Comparison of ENCODE assay signal across 1 cellular context in the genomic region with DNA sequence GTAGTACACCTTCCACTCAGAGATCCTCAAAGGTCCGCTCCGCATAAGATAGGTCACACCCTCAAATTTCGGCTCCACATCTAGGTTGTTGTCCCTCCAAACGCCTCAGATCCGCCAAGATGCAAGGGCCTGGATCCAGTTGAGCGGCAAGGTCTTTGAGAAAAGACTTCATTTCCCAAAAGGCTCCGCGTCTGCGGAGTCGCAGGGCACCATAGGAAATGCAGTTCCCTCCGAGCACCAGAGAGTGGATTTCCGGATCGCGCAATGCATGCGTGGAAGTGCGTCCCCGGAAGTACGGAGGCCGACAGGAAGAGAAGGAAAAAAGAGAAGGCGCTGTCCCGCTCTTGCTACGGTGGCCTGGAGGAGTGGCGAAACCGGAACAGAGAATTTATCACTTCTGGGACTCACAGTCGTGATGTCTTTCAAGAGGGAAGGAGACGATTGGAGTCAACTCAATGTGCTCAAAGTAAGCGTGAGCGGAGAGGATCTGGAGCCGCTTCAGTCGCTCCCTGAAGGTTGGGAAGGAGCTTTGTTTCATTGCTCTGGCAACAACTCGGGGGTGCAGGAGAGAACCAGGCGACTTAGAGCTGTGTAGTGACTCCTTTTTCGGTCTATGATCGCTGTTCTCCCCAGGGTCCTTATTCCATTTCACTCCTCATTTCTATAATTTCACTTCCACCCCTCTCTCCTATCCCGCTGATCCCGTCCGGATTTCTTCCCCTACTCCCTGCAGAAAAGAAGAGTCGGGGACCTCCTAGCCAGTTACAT.
TF ChIP-seq lines count a peak whose summit lies in the region.

A gene with protein sequence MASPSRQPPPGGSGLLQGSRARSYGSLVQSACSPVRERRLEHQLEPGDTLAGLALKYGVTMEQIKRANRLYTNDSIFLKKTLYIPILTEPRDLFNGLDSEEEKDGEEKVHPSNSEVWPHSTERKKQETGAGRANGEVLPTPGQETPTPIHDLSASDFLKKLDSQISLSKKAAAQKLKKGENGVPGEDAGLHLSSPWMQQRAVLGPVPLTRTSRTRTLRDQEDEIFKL (minus strand): TSS at position 165 of the 768 bp plus-strand sequence. CDS start 644 bp downstream, outside the sequence.
A gene with protein sequence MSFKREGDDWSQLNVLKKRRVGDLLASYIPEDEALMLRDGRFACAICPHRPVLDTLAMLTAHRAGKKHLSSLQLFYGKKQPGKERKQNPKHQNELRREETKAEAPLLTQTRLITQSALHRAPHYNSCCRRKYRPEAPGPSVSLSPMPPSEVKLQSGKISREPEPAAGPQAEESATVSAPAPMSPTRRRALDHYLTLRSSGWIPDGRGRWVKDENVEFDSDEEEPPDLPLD (plus strand): TSS at position 407 of the 768 bp plus-strand sequence. CDS start 9 bp downstream, at position 416.

TF ChIP-seq in HepG2, 621 proteins besides CTCF, POLR2A, EP300 and RAD21 (continued from another document and continues in another):
- TF ChIP-seq, protein P1, sequence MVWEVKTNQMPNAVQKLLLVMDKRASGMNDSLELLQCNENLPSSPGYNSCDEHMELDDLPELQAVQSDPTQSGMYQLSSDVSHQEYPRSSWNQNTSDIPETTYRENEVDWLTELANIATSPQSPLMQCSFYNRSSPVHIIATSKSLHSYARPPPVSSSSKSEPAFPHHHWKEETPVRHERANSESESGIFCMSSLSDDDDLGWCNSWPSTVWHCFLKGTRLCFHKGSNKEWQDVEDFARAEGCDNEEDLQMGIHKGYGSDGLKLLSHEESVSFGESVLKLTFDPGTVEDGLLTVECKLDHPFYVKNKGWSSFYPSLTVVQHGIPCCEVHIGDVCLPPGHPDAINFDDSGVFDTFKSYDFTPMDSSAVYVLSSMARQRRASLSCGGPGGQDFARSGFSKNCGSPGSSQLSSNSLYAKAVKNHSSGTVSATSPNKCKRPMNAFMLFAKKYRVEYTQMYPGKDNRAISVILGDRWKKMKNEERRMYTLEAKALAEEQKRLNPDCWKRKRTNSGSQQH (CRISPR knock-in tag; IDR thresholded peaks at IDR 0.05; ENCODE audit: low read depth), result peak; percentile 12; the same call in 1 of the 2 replicates
- TF ChIP-seq ZSCAN25 (CRISPR knock-in tag; IDR thresholded peaks at IDR 0.05) (no peak), MEF2D (CRISPR knock-in tag; IDR thresholded peaks at IDR 0.05) (0 out of 2 replicates have a peak, but pooled peaks have one; percentile 17), SIN3B (IDR thresholded peaks at IDR 0.05; ENCODE audit: low read length) (peak; percentile 81), PHF8 (CRISPR knock-in tag; IDR thresholded peaks at IDR 0.05) (peak; percentile 91), ZNF530 (CRISPR knock-in tag; IDR thresholded peaks at IDR 0.05; ENCODE audit: low read depth) (no peak), ZNF207 (IDR thresholded peaks at IDR 0.05; ENCODE audit: borderline replicate concordance) (no peak), ZC3H4 (CRISPR knock-in tag; IDR thresholded peaks at IDR 0.05; ENCODE audit: borderline replicate concordance) (no peak), SCMH1 (CRISPR knock-in tag; IDR thresholded peaks at IDR 0.05; ENCODE audit: borderline replicate concordance) (no peak), ZNF138 (CRISPR knock-in tag; IDR thresholded peaks at IDR 0.05; ENCODE audit: low read depth) (no peak), KDM2A (CRISPR knock-in tag; IDR thresholded peaks at IDR 0.05; ENCODE audit: borderline replicate concordance, low read depth) (peak; percentile 91), ZFP62 (CRISPR knock-in tag; IDR thresholded peaks at IDR 0.05) (peak; percentile 97), KMT2A (CRISPR knock-in tag; IDR thresholded peaks at IDR 0.05) (peak; percentile 78; the same call in 1 of the 2 replicates), ZNF326 (CRISPR knock-in tag; IDR thresholded peaks at IDR 0.05; ENCODE audit: borderline replicate concordance) (no peak), ZNF788 (CRISPR knock-in tag; IDR thresholded peaks at IDR 0.05; ENCODE audit: borderline replicate concordance) (peak; percentile 86), MIER3 (CRISPR knock-in tag; IDR thresholded peaks at IDR 0.05; ENCODE audit: borderline replicate concordance) (peak; percentile 88), SOX5 (CRISPR knock-in tag; IDR thresholded peaks at IDR 0.05; ENCODE audit: borderline replicate concordance) (peak; percentile 68), CHD2 (IDR thresholded peaks at IDR 0.05; ENCODE audit: low read depth, low read length) (peak; percentile 70; the same call in 1 of the 2 replicates), MED8 (CRISPR knock-in tag; IDR thresholded peaks at IDR 0.05; ENCODE audit: insufficient replicate concordance) (no peak), ZBTB7A (CRISPR knock-in tag; IDR thresholded peaks at IDR 0.05) (no peak), AHR (CRISPR knock-in tag; IDR thresholded peaks at IDR 0.05) (no peak), MEIS2 (CRISPR knock-in tag; IDR thresholded peaks at IDR 0.05) (0 out of 2 replicates have a peak, but pooled peaks have one; percentile 40)
- TF ChIP-seq, protein P2, sequence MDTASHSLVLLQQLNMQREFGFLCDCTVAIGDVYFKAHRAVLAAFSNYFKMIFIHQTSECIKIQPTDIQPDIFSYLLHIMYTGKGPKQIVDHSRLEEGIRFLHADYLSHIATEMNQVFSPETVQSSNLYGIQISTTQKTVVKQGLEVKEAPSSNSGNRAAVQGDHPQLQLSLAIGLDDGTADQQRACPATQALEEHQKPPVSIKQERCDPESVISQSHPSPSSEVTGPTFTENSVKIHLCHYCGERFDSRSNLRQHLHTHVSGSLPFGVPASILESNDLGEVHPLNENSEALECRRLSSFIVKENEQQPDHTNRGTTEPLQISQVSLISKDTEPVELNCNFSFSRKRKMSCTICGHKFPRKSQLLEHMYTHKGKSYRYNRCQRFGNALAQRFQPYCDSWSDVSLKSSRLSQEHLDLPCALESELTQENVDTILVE (CRISPR knock-in tag; IDR thresholded peaks at IDR 0.05), result peak; percentile 95
- TF ChIP-seq, protein P3, sequence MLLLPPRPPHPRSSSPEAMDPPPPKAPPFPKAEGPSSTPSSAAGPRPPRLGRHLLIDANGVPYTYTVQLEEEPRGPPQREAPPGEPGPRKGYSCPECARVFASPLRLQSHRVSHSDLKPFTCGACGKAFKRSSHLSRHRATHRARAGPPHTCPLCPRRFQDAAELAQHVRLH (CRISPR knock-in tag; IDR thresholded peaks at IDR 0.05; ENCODE audit: borderline replicate concordance, low read depth), result peak; percentile 80; the same call in 1 of the 2 replicates
- TF ChIP-seq, protein P4, sequence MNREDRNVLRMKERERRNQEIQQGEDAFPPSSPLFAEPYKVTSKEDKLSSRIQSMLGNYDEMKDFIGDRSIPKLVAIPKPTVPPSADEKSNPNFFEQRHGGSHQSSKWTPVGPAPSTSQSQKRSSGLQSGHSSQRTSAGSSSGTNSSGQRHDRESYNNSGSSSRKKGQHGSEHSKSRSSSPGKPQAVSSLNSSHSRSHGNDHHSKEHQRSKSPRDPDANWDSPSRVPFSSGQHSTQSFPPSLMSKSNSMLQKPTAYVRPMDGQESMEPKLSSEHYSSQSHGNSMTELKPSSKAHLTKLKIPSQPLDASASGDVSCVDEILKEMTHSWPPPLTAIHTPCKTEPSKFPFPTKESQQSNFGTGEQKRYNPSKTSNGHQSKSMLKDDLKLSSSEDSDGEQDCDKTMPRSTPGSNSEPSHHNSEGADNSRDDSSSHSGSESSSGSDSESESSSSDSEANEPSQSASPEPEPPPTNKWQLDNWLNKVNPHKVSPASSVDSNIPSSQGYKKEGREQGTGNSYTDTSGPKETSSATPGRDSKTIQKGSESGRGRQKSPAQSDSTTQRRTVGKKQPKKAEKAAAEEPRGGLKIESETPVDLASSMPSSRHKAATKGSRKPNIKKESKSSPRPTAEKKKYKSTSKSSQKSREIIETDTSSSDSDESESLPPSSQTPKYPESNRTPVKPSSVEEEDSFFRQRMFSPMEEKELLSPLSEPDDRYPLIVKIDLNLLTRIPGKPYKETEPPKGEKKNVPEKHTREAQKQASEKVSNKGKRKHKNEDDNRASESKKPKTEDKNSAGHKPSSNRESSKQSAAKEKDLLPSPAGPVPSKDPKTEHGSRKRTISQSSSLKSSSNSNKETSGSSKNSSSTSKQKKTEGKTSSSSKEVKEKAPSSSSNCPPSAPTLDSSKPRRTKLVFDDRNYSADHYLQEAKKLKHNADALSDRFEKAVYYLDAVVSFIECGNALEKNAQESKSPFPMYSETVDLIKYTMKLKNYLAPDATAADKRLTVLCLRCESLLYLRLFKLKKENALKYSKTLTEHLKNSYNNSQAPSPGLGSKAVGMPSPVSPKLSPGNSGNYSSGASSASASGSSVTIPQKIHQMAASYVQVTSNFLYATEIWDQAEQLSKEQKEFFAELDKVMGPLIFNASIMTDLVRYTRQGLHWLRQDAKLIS (CRISPR knock-in tag; IDR thresholded peaks at IDR 0.05), result 0 out of 2 replicates have a peak, but pooled peaks have one; percentile 24
- TF ChIP-seq, protein P5, sequence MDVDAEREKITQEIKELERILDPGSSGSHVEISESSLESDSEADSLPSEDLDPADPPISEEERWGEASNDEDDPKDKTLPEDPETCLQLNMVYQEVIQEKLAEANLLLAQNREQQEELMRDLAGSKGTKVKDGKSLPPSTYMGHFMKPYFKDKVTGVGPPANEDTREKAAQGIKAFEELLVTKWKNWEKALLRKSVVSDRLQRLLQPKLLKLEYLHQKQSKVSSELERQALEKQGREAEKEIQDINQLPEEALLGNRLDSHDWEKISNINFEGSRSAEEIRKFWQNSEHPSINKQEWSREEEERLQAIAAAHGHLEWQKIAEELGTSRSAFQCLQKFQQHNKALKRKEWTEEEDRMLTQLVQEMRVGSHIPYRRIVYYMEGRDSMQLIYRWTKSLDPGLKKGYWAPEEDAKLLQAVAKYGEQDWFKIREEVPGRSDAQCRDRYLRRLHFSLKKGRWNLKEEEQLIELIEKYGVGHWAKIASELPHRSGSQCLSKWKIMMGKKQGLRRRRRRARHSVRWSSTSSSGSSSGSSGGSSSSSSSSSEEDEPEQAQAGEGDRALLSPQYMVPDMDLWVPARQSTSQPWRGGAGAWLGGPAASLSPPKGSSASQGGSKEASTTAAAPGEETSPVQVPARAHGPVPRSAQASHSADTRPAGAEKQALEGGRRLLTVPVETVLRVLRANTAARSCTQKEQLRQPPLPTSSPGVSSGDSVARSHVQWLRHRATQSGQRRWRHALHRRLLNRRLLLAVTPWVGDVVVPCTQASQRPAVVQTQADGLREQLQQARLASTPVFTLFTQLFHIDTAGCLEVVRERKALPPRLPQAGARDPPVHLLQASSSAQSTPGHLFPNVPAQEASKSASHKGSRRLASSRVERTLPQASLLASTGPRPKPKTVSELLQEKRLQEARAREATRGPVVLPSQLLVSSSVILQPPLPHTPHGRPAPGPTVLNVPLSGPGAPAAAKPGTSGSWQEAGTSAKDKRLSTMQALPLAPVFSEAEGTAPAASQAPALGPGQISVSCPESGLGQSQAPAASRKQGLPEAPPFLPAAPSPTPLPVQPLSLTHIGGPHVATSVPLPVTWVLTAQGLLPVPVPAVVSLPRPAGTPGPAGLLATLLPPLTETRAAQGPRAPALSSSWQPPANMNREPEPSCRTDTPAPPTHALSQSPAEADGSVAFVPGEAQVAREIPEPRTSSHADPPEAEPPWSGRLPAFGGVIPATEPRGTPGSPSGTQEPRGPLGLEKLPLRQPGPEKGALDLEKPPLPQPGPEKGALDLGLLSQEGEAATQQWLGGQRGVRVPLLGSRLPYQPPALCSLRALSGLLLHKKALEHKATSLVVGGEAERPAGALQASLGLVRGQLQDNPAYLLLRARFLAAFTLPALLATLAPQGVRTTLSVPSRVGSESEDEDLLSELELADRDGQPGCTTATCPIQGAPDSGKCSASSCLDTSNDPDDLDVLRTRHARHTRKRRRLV (CRISPR knock-in tag; IDR thresholded peaks at IDR 0.05), result peak; percentile 61; the same call in 1 of the 2 replicates
- TF ChIP-seq, protein P6, sequence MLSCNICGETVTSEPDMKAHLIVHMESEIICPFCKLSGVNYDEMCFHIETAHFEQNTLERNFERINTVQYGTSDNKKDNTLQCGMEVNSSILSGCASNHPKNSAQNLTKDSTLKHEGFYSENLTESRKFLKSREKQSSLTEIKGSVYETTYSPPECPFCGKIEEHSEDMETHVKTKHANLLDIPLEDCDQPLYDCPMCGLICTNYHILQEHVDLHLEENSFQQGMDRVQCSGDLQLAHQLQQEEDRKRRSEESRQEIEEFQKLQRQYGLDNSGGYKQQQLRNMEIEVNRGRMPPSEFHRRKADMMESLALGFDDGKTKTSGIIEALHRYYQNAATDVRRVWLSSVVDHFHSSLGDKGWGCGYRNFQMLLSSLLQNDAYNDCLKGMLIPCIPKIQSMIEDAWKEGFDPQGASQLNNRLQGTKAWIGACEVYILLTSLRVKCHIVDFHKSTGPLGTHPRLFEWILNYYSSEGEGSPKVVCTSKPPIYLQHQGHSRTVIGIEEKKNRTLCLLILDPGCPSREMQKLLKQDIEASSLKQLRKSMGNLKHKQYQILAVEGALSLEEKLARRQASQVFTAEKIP (CRISPR knock-in tag; IDR thresholded peaks at IDR 0.05; ENCODE audit: borderline replicate concordance), result no peak
- TF ChIP-seq, protein P7, sequence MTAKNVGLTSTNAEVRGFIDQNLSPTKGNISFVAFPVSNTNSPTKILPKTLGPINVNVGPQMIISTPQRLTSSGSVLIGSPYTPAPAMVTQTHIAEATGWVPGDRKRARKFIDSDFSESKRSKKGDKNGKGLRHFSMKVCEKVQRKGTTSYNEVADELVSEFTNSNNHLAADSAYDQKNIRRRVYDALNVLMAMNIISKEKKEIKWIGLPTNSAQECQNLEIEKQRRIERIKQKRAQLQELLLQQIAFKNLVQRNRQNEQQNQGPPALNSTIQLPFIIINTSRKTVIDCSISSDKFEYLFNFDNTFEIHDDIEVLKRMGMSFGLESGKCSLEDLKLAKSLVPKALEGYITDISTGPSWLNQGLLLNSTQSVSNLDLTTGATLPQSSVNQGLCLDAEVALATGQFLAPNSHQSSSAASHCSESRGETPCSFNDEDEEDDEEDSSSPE (CRISPR knock-in tag; IDR thresholded peaks at IDR 0.05), result peak; percentile 87
- TF ChIP-seq, protein P8, sequence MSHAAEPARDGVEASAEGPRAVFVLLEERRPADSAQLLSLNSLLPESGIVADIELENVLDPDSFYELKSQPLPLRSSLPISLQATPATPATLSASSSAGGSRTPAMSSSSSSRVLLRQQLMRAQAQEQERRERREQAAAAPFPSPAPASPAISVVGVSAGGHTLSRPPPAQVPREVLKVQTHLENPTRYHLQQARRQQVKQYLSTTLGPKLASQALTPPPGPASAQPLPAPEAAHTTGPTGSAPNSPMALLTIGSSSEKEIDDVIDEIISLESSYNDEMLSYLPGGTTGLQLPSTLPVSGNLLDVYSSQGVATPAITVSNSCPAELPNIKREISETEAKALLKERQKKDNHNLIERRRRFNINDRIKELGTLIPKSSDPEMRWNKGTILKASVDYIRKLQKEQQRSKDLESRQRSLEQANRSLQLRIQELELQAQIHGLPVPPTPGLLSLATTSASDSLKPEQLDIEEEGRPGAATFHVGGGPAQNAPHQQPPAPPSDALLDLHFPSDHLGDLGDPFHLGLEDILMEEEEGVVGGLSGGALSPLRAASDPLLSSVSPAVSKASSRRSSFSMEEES (CRISPR knock-in tag; IDR thresholded peaks at IDR 0.05), result no peak; the same call in none of the 2 replicates
- TF ChIP-seq, protein P9, sequence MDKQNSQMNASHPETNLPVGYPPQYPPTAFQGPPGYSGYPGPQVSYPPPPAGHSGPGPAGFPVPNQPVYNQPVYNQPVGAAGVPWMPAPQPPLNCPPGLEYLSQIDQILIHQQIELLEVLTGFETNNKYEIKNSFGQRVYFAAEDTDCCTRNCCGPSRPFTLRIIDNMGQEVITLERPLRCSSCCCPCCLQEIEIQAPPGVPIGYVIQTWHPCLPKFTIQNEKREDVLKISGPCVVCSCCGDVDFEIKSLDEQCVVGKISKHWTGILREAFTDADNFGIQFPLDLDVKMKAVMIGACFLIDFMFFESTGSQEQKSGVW (CRISPR knock-in tag; IDR thresholded peaks at IDR 0.05; ENCODE audit: borderline replicate concordance), result no peak
- TF ChIP-seq, protein P10, sequence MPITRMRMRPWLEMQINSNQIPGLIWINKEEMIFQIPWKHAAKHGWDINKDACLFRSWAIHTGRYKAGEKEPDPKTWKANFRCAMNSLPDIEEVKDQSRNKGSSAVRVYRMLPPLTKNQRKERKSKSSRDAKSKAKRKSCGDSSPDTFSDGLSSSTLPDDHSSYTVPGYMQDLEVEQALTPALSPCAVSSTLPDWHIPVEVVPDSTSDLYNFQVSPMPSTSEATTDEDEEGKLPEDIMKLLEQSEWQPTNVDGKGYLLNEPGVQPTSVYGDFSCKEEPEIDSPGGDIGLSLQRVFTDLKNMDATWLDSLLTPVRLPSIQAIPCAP (CRISPR knock-in tag; IDR thresholded peaks at IDR 0.05; ENCODE audit: low read depth), result no peak
